In the genomic region with DNA sequence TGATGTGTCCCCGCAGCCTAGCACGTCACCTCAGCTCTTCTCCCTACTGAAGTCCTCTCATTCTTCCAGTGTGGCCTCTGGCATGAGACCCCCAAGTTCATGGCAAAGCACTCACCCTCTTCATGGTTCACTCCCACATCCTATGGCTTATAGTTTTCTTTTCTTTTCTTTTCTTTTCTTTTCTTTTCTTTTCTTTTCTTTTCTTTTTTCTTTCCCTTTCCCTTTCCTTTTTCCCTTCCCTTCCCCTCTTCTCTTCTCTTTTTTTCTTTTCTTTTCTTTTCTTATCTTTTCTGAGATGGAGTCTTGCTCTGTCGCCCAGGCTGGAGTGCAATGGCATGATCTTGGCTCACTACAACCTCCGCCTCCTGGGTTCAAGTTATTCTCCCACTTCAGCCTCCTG, we compare ENCODE assay signal across 11 cellular contexts.
"Had no signal": no experiment of that assay in that cellular context is flagged by ENCODE, and none has a peak within 500 bp of the region (broad histone marks: within the 10 kb centered on the region; RNA-seq: fewer than 3 reads in every experiment).

No MANE protein-coding gene starts in this region.

- ATAC-seq: GM23338, HCT116 had no signal

- DNase-seq: GM23248, GOT3, H7, H9, HCEC 1CT, HFFc6 had no signal

- H3K9ac ChIP-seq: GM23248 had no signal

- H3K9me3 ChIP-seq: HAP-1 had no signal

- FAIRE-seq: H1, H54 had no signal

- H3K4me3 ChIP-seq: GM23248, GM23338, HAP-1 had no signal

- H3K27ac ChIP-seq: GM23248 had no signal

- H3K4me1 ChIP-seq: HAP-1 had no signal

- H3K4me2 ChIP-seq: GM23338 had no signal

- H3K36me3 ChIP-seq: HAP-1 had no signal

- H2AFZ ChIP-seq: GM23248, GM23338 had no signal
